In genomic region chr12:1812650-1813302, GRCh38 we compare ENCODE assay signal across 1 cellular context.
TF ChIP-seq lines count a peak whose summit lies in the region.

No MANE protein-coding gene starts in this region.

TF ChIP-seq in HepG2, 621 proteins besides CTCF, POLR2A, EP300 and RAD21 (continued from another document and continues in another):
- TF ChIP-seq BCL3 (CRISPR knock-in tag; IDR thresholded peaks at IDR 0.05) (no peak), ZNF30 (CRISPR knock-in tag; IDR thresholded peaks at IDR 0.05) (no peak), GTF2F1 (IDR thresholded peaks at IDR 0.05; ENCODE audit: low read length) (no peak), HNRNPUL1 (IDR thresholded peaks at IDR 0.05; ENCODE audit: low read depth, low read length) (no peak), BRF2 (CRISPR knock-in tag; IDR thresholded peaks at IDR 0.05) (no peak), ZNF20 (CRISPR knock-in tag; IDR thresholded peaks at IDR 0.05) (no peak), HNRNPK (IDR thresholded peaks at IDR 0.05; ENCODE audit: low read depth, low read length, poor library complexity, severe bottlenecking) (no peak), NR2F2 (IDR thresholded peaks at IDR 0.05; ENCODE audit: borderline replicate concordance, low read depth) (peak; percentile 93), TRAFD1 (CRISPR knock-in tag; IDR thresholded peaks at IDR 0.05; ENCODE audit: borderline replicate concordance) (no peak), ZNF761 (CRISPR knock-in tag; conservative IDR thresholded peaks at IDR 0.05) (no peak), FIP1L1 (IDR thresholded peaks at IDR 0.05; ENCODE audit: borderline replicate concordance, insufficient read depth, low read depth, low read length) (no peak), ZBTB7A (CRISPR knock-in tag; IDR thresholded peaks at IDR 0.05) (no peak), KMT2A (CRISPR knock-in tag; IDR thresholded peaks at IDR 0.05) (peak; percentile 48; the same call in 1 of the 2 replicates), CREB3 (CRISPR knock-in tag; IDR thresholded peaks at IDR 0.05) (no peak), TFDP2 (CRISPR knock-in tag; IDR thresholded peaks at IDR 0.05) (0 out of 2 replicates have a peak, but pooled peaks have one; percentile 16), JUN (CRISPR knock-in tag; IDR thresholded peaks at IDR 0.05) (peak; percentile 80; the same call in 1 of the 2 replicates), SALL1 (CRISPR knock-in tag; IDR thresholded peaks at IDR 0.05) (peak; percentile 77), MEIS2 (CRISPR knock-in tag; IDR thresholded peaks at IDR 0.05) (no peak), ZBTB21 (CRISPR knock-in tag; IDR thresholded peaks at IDR 0.05) (no peak), ZZZ3 (CRISPR knock-in tag; IDR thresholded peaks at IDR 0.05; ENCODE audit: borderline replicate concordance) (no peak), ZNF562 (CRISPR knock-in tag; IDR thresholded peaks at IDR 0.05; ENCODE audit: borderline replicate concordance) (no peak), ATF3 (CRISPR knock-in tag; IDR thresholded peaks at IDR 0.05) (peak; percentile 95), ZFP36 (IDR thresholded peaks at IDR 0.05; ENCODE audit: borderline replicate concordance, low read depth, low read length, partially characterized antibody) (no peak), SMYD3 (CRISPR knock-in tag; IDR thresholded peaks at IDR 0.05) (no peak), ZNF768 (CRISPR knock-in tag; IDR thresholded peaks at IDR 0.05) (no peak), TFDP1 (CRISPR knock-in tag; IDR thresholded peaks at IDR 0.05; ENCODE audit: borderline replicate concordance) (peak; percentile 18; the same call in 1 of the 2 replicates), RARG (CRISPR knock-in tag; IDR thresholded peaks at IDR 0.05; ENCODE audit: low read depth) (no peak), ZNF75D (CRISPR knock-in tag; IDR thresholded peaks at IDR 0.05; ENCODE audit: borderline replicate concordance) (no peak), GTF3A (CRISPR knock-in tag; conservative IDR thresholded peaks at IDR 0.05) (no peak), ZMAT5 (CRISPR knock-in tag; IDR thresholded peaks at IDR 0.05; ENCODE audit: borderline replicate concordance, low read depth) (no peak), ZNF629 (CRISPR knock-in tag; conservative IDR thresholded peaks at IDR 0.05) (peak; percentile 87), RFXAP (CRISPR knock-in tag; IDR thresholded peaks at IDR 0.05; ENCODE audit: borderline replicate concordance) (no peak), ZNF770 (CRISPR knock-in tag; IDR thresholded peaks at IDR 0.05) (peak; percentile 59), MYNN (CRISPR knock-in tag; IDR thresholded peaks at IDR 0.05; ENCODE audit: low read depth) (no peak), ZNF841 (CRISPR knock-in tag; IDR thresholded peaks at IDR 0.05; ENCODE audit: borderline replicate concordance) (no peak), ZNF317 (CRISPR knock-in tag; IDR thresholded peaks at IDR 0.05) (no peak), ZNF432 (CRISPR knock-in tag; IDR thresholded peaks at IDR 0.05; ENCODE audit: borderline replicate concordance) (no peak), CC2D1A (CRISPR knock-in tag; IDR thresholded peaks at IDR 0.05) (no peak), PPARG (CRISPR knock-in tag; conservative IDR thresholded peaks at IDR 0.05) (peak; percentile 40; the same call in 1 of the 2 replicates), MEIS1 (CRISPR knock-in tag; IDR thresholded peaks at IDR 0.05; ENCODE audit: borderline replicate concordance) (no peak), TAF1 (CRISPR knock-in tag; IDR thresholded peaks at IDR 0.05) (no peak), HMGXB4 (CRISPR knock-in tag; IDR thresholded peaks at IDR 0.05; ENCODE audit: borderline replicate concordance in 1 of 2, low read depth in 1 of 2) (0 out of 4 replicates have a peak, but pooled peaks of 1 of the 2 experiments have one; percentile 31), GLI4 (CRISPR knock-in tag; IDR thresholded peaks at IDR 0.05; ENCODE audit: borderline replicate concordance) (no peak), ZNF790 (CRISPR knock-in tag; IDR thresholded peaks at IDR 0.05; ENCODE audit: borderline replicate concordance) (no peak), HDAC6 (IDR thresholded peaks at IDR 0.05; ENCODE audit: low read depth, low read length) (no peak), SIX4 (CRISPR knock-in tag; IDR thresholded peaks at IDR 0.05) (no peak; the same call in 1 of the 2 replicates), CENPT (CRISPR knock-in tag; IDR thresholded peaks at IDR 0.05; ENCODE audit: low read depth) (no peak), ZFP36L2 (CRISPR knock-in tag; IDR thresholded peaks at IDR 0.05) (no peak), NBN (conservative IDR thresholded peaks at IDR 0.05) (no peak), TARDBP (CRISPR knock-in tag; IDR thresholded peaks at IDR 0.05) (0 out of 2 replicates have a peak, but pooled peaks have one; percentile 29), ZMYM3 (CRISPR knock-in tag; IDR thresholded peaks at IDR 0.05) (peak; percentile 75; the same call in 1 of the 2 replicates), ZNF296 (CRISPR knock-in tag; conservative IDR thresholded peaks at IDR 0.05) (no peak), SP2 (CRISPR knock-in tag; IDR thresholded peaks at IDR 0.05) (no peak), EHMT2 (IDR thresholded peaks at IDR 0.05; ENCODE audit: borderline replicate concordance, low read depth, low read length) (no peak), ZNF660 (CRISPR knock-in tag; IDR thresholded peaks at IDR 0.05; ENCODE audit: borderline replicate concordance, low read depth) (no peak), HMG20B (CRISPR knock-in tag; conservative IDR thresholded peaks at IDR 0.05) (no peak), RFX1 (IDR thresholded peaks at IDR 0.05) (no peak), HMG20A (CRISPR knock-in tag; IDR thresholded peaks at IDR 0.05; ENCODE audit: borderline replicate concordance) (peak; percentile 85), YY1 (IDR thresholded peaks at IDR 0.05; ENCODE audit: insufficient read depth, insufficient replicate concordance, low read depth, low read length) (no peak), ESRRA (CRISPR knock-in tag; IDR thresholded peaks at IDR 0.05; ENCODE audit: low read depth) (no peak; the same call in 1 of the 2 replicates), DPF2 (CRISPR knock-in tag; IDR thresholded peaks at IDR 0.05; ENCODE audit: borderline replicate concordance, low read depth) (0 out of 2 replicates have a peak, but pooled peaks have one; percentile 17), TCF7L2 (IDR thresholded peaks at IDR 0.05; ENCODE audit: low read depth, low read length) (no peak), THAP7 (CRISPR knock-in tag; IDR thresholded peaks at IDR 0.05) (no peak), KLF12 (CRISPR knock-in tag; IDR thresholded peaks at IDR 0.05; ENCODE audit: borderline replicate concordance) (no peak), ZNF367 (CRISPR knock-in tag; IDR thresholded peaks at IDR 0.05; ENCODE audit: borderline replicate concordance) (no peak), PITX1 (CRISPR knock-in tag; IDR thresholded peaks at IDR 0.05) (no peak), MZF1 (CRISPR knock-in tag; IDR thresholded peaks at IDR 0.05; ENCODE audit: borderline replicate concordance) (no peak), AKAP8 (CRISPR knock-in tag; IDR thresholded peaks at IDR 0.05) (no peak)
